ENCODE assay signal across 1 cellular context in the genomic region with DNA sequence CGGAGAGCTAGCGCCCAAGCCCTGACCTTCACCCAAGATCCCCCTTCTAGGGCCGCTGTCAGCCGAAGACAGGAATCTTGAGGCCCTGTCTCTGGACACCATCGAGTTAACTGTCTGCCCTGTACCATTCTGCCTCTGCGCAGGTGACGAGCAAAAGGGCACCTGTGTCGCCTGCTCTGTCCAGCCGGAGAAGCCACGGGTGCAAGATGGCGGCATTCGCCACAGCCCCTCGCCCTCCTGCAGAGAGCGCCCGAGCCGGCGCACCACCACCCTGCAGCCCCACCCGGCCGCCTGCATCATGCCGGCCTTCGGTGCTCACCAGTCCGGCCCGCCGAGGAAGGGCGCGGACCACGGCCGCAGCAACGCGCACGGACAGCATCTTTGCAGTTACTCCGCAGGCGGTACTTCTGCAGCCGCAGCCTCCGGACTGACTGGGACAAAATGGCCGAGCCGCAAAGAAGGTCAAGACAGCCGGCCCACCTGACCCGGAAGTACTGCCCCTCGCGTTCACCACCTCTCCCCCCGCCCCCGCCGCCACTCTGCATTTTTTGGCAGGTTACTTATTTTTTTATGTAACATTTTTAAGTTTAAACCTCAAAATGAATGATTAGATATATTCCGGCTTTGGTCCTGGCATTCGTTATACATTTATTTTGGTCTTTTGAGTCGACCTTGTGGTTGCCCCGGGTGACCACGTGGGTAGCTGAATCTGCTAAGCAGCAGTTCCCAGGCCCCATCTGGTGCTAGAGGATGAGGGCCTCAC.
TF ChIP-seq lines count a peak whose summit lies in the region.

Gene ATP5F1A, minus strand, starts transcription at position 444 of the 763 bp plus-strand sequence. Its CDS starts 65 bp downstream, at position 379.

TF ChIP-seq in HepG2, 621 proteins besides CTCF, POLR2A, EP300 and RAD21 (continued from another document and continues in another):
- peak; percentile 85 for TF ChIP-seq KLF6 (CRISPR knock-in tag; IDR thresholded peaks at IDR 0.05)
- 0 out of 2 replicates have a peak, but pooled peaks have one; percentile 17 for TF ChIP-seq NFKBIZ (CRISPR knock-in tag; IDR thresholded peaks at IDR 0.05)
- TF ChIP-seq ZNF567 (CRISPR knock-in tag; IDR thresholded peaks at IDR 0.05; ENCODE audit: borderline replicate concordance), result 0 out of 2 replicates have a peak, but pooled peaks have one; percentile 29
- peak; percentile 25; the same call in 1 of the 2 replicates for TF ChIP-seq ZIK1 (CRISPR knock-in tag; IDR thresholded peaks at IDR 0.05; ENCODE audit: borderline replicate concordance, low read depth)
- 0 out of 2 replicates have a peak, but pooled peaks have one; percentile 18 for TF ChIP-seq ZMYM2 (CRISPR knock-in tag; IDR thresholded peaks at IDR 0.05)
- TF ChIP-seq ZNF407 (CRISPR knock-in tag; IDR thresholded peaks at IDR 0.05; ENCODE audit: not compliant biosample characterization), result peak; percentile 70
- TF ChIP-seq ZNF333 (CRISPR knock-in tag; IDR thresholded peaks at IDR 0.05; ENCODE audit: borderline replicate concordance), result peak; percentile 90; the same call in 1 of the 2 replicates
- TF ChIP-seq FOXO4 (CRISPR knock-in tag; conservative IDR thresholded peaks at IDR 0.05), result 0 out of 2 replicates have a peak, but pooled peaks have one; percentile 93
- TF ChIP-seq, protein P1, sequence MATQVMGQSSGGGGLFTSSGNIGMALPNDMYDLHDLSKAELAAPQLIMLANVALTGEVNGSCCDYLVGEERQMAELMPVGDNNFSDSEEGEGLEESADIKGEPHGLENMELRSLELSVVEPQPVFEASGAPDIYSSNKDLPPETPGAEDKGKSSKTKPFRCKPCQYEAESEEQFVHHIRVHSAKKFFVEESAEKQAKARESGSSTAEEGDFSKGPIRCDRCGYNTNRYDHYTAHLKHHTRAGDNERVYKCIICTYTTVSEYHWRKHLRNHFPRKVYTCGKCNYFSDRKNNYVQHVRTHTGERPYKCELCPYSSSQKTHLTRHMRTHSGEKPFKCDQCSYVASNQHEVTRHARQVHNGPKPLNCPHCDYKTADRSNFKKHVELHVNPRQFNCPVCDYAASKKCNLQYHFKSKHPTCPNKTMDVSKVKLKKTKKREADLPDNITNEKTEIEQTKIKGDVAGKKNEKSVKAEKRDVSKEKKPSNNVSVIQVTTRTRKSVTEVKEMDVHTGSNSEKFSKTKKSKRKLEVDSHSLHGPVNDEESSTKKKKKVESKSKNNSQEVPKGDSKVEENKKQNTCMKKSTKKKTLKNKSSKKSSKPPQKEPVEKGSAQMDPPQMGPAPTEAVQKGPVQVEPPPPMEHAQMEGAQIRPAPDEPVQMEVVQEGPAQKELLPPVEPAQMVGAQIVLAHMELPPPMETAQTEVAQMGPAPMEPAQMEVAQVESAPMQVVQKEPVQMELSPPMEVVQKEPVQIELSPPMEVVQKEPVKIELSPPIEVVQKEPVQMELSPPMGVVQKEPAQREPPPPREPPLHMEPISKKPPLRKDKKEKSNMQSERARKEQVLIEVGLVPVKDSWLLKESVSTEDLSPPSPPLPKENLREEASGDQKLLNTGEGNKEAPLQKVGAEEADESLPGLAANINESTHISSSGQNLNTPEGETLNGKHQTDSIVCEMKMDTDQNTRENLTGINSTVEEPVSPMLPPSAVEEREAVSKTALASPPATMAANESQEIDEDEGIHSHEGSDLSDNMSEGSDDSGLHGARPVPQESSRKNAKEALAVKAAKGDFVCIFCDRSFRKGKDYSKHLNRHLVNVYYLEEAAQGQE (IDR thresholded peaks at IDR 0.05; ENCODE audit: borderline replicate concordance in 1 of 2, low read depth in 1 of 2, low read length in 2 of 2), result peak in 1 of 2 experiments; percentile 53; a peak in 2 of 4 replicates
- peak; percentile 30; the same call in 1 of the 2 replicates for TF ChIP-seq REPIN1 (CRISPR knock-in tag; IDR thresholded peaks at IDR 0.05; ENCODE audit: borderline replicate concordance, low read depth)
- TF ChIP-seq ZNF891 (CRISPR knock-in tag; IDR thresholded peaks at IDR 0.05), result peak; percentile 73
- TF ChIP-seq, protein P2, sequence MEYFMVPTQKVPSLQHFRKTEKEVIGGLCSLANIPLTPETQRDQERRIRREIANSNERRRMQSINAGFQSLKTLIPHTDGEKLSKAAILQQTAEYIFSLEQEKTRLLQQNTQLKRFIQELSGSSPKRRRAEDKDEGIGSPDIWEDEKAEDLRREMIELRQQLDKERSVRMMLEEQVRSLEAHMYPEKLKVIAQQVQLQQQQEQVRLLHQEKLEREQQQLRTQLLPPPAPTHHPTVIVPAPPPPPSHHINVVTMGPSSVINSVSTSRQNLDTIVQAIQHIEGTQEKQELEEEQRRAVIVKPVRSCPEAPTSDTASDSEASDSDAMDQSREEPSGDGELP (IDR thresholded peaks at IDR 0.05; ENCODE audit: borderline replicate concordance, low read depth), result peak; percentile 56; the same call in 1 of the 2 replicates
- TF ChIP-seq YEATS4 (CRISPR knock-in tag; IDR thresholded peaks at IDR 0.05; ENCODE audit: borderline replicate concordance), result peak; percentile 99
- 0 out of 2 replicates have a peak, but pooled peaks have one; percentile 66 for TF ChIP-seq ZNF20 (CRISPR knock-in tag; IDR thresholded peaks at IDR 0.05)
- no peak for TF ChIP-seq ZNF460 (CRISPR knock-in tag; IDR thresholded peaks at IDR 0.05; ENCODE audit: borderline replicate concordance)
- TF ChIP-seq ZNF792 (CRISPR knock-in tag; IDR thresholded peaks at IDR 0.05), result peak; percentile 53; the same call in 1 of the 2 replicates
- peak; percentile 86 for TF ChIP-seq NRL (CRISPR knock-in tag; IDR thresholded peaks at IDR 0.05; ENCODE audit: borderline replicate concordance)
- peak; percentile 78; the same call in 1 of the 2 replicates for TF ChIP-seq NCOA1 (CRISPR knock-in tag; IDR thresholded peaks at IDR 0.05)
- peak; percentile 91; the same call in 1 of the 2 replicates for TF ChIP-seq BRCA1 (CRISPR knock-in tag; IDR thresholded peaks at IDR 0.05)
- TF ChIP-seq, protein P3, sequence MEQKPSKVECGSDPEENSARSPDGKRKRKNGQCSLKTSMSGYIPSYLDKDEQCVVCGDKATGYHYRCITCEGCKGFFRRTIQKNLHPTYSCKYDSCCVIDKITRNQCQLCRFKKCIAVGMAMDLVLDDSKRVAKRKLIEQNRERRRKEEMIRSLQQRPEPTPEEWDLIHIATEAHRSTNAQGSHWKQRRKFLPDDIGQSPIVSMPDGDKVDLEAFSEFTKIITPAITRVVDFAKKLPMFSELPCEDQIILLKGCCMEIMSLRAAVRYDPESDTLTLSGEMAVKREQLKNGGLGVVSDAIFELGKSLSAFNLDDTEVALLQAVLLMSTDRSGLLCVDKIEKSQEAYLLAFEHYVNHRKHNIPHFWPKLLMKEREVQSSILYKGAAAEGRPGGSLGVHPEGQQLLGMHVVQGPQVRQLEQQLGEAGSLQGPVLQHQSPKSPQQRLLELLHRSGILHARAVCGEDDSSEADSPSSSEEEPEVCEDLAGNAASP (CRISPR knock-in tag; IDR thresholded peaks at IDR 0.05; ENCODE audit: borderline replicate concordance), result peak; percentile 52
- TF ChIP-seq EHMT2 (IDR thresholded peaks at IDR 0.05; ENCODE audit: borderline replicate concordance, low read depth, low read length), result 0 out of 2 replicates have a peak, but pooled peaks have one; percentile 42
- peak; percentile 97 for TF ChIP-seq ASH2L (IDR thresholded peaks at IDR 0.05; ENCODE audit: insufficient read length, low read depth, low read length)
- 0 out of 2 replicates have a peak, but pooled peaks have one; percentile 66 for TF ChIP-seq ZNF446 (CRISPR knock-in tag; IDR thresholded peaks at IDR 0.05)
- 0 out of 2 replicates have a peak, but pooled peaks have one; percentile 54 for TF ChIP-seq ZNF879 (CRISPR knock-in tag; IDR thresholded peaks at IDR 0.05)
- 0 out of 2 replicates have a peak, but pooled peaks have one; percentile 77 for TF ChIP-seq ZNF451 (CRISPR knock-in tag; IDR thresholded peaks at IDR 0.05)
- TF ChIP-seq, protein P4, sequence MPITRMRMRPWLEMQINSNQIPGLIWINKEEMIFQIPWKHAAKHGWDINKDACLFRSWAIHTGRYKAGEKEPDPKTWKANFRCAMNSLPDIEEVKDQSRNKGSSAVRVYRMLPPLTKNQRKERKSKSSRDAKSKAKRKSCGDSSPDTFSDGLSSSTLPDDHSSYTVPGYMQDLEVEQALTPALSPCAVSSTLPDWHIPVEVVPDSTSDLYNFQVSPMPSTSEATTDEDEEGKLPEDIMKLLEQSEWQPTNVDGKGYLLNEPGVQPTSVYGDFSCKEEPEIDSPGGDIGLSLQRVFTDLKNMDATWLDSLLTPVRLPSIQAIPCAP (CRISPR knock-in tag; IDR thresholded peaks at IDR 0.05; ENCODE audit: low read depth), result no peak
- TF ChIP-seq, protein P5, sequence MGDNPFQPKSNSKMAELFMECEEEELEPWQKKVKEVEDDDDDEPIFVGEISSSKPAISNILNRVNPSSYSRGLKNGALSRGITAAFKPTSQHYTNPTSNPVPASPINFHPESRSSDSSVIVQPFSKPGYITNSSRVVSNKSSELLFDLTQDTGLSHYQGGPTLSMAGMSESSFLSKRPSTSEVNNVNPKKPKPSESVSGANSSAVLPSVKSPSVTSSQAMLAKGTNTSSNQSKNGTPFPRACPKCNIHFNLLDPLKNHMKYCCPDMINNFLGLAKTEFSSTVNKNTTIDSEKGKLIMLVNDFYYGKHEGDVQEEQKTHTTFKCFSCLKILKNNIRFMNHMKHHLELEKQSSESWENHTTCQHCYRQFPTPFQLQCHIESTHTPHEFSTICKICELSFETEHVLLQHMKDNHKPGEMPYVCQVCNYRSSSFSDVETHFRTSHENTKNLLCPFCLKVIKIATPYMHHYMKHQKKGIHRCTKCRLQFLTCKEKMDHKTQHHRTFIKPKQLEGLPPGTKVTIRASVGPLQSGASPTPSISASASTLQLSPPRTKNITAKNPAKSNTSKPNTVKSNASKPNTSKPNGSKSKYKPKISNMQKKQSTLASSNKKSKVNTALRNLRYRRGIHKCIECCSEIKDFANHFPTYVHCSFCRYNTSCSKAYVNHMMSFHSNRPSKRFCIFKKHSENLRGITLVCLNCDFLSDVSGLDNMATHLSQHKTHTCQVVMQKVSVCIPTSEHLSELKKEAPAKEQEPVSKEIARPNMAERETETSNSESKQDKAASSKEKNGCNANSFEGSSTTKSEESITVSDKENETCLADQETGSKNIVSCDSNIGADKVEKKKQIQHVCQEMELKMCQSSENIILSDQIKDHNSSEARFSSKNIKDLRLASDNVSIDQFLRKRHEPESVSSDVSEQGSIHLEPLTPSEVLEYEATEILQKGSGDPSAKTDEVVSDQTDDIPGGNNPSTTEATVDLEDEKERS (CRISPR knock-in tag; IDR thresholded peaks at IDR 0.05), result 0 out of 2 replicates have a peak, but pooled peaks have one; percentile 73
- peak; percentile 52; the same call in 1 of the 2 replicates for TF ChIP-seq ZNF225 (CRISPR knock-in tag; IDR thresholded peaks at IDR 0.05)
